Comparison of ENCODE assay signal across 23 cellular contexts in the genomic region with DNA sequence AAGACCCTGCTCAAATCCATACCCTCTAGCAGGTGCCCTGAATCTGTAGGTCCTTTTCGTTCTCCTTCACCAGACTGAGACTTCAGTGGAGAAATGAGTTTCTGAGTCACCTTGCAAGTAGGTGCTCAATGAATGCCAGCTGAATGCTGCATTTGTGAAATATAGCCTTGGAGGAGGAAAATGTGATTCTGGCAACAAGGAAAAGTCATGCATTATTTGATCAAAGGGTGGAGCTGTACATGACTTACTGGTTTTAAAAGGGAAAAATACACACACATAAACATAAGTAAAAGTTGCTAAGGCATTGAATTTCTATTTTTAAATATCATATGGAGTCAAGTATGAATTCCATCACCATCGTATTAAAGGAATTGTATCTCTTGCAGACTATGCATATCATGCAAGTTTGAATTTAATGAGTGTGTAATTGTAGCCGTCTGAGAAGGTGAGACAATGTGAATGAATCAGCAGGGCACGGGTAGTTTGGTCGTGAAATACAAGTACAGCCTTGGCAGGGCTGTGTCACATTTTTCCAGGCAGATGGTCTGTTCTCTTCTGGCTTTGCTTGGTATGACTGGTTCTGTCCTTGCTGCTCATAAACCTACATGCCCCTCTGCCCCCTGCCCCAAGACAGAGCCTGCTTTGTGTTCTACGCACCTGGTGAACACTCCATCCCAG.
DNase-seq lines count a peak whose midpoint lies in the region; ATAC-seq and TF ChIP-seq lines count a peak whose summit lies in the region.
"Had no signal": no experiment of that assay in that cellular context is flagged by ENCODE, and none has a peak within 500 bp of the region (broad histone marks: within the 10 kb centered on the region; RNA-seq: fewer than 3 reads in every experiment).

No MANE protein-coding gene starts in this region.

- no peak for TF ChIP-seq EP300 in sigmoid colon (IDR thresholded peaks at IDR 0.05)

- H3K4me3 ChIP-seq in epithelial cell of esophagus (ENCODE audit: low read length) (no peak overlapping the region), psoas muscle (no peak overlapping the region), sigmoid colon (no peak overlapping the region)
- H3K4me3 ChIP-seq: gastroesophageal sphincter had no signal

- DNase-seq in NCI-H460 (ENCODE audit: extremely low read depth, low read depth) (peak; percentile 34), epithelial cell of esophagus (ENCODE audit: low read depth) (peak; percentile 73), psoas muscle (no peak), sigmoid colon (no peak), AG20443 (ENCODE audit: low spot score) (no peak), cardiac septum (ENCODE audit: low spot score) (no peak)
- DNase-seq in activated effector memory CD4-positive, alpha-beta T cell treated with Interleukin-2 at 50 U/mL for 16 hours, result no peak
- DNase-seq: activated CD4-positive, alpha-beta T cell treated with anti-CD3 and anti-CD28 coated beads for 48 hours; activated CD8-positive, alpha-beta memory T cell treated with anti-CD3 and anti-CD28 coated beads, Interleukin-2, amount 10 ng/mL, durations not matched to agents 7 days and 5 days; activated naive CD8-positive, alpha-beta T cell treated with anti-CD3 and anti-CD28 coated beads, Interleukin-2, amount 10 ng/mL, durations not matched to agents 7 days and 5 days; CD4-positive, alpha-beta memory T cell; cortex of kidney; DMS79; H9; kidney; NCI-H1417; NCI-H748 treated with DMSO at 0.1 percent for 48 hours; nucleus accumbens; SHP77; substantia nigra; T-helper 1 cell had no signal

- H3K4me1 ChIP-seq in psoas muscle (peaks cover 5% of the 10 kb centered on the region), sigmoid colon (peaks cover 0 to 52% (median 41%) of the 10 kb centered on the region in 4 donors)

- no peak; the same call in 1 of the 2 replicates for TF ChIP-seq CTCF in C4-2B (conservative IDR thresholded peaks at IDR 0.05)
- no peak for TF ChIP-seq CTCF in epithelial cell of esophagus (IDR thresholded peaks at IDR 0.05; ENCODE audit: insufficient read depth, low read depth, low read length, missing control alignments)
- no peak for TF ChIP-seq CTCF in psoas muscle (IDR thresholded peaks at IDR 0.05)
- TF ChIP-seq CTCF in sigmoid colon (IDR thresholded peaks at IDR 0.05), result no peak

- peak in 3 of 4 donors; percentile 47 to 73 (median 67) for ATAC-seq in psoas muscle
- ATAC-seq: activated CD8-positive, alpha-beta memory T cell treated with anti-CD3 and anti-CD28 coated beads, Interleukin-2, amount 10 ng/mL, durations not matched to agents 7 days and 5 days; gastroesophageal sphincter had no signal

- H3K9me3 ChIP-seq in psoas muscle (no peaks in the 10 kb centered on the region), sigmoid colon (no peaks in the 10 kb centered on the region)
- H3K9me3 ChIP-seq: gastroesophageal sphincter had no signal

- no peaks in the 10 kb centered on the region for H3K36me3 ChIP-seq in psoas muscle (ENCODE audit: insufficient read depth in 1 of 2, low read depth in 1 of 2)
- H3K36me3 ChIP-seq in sigmoid colon, result no peaks in the 10 kb centered on the region
- H3K36me3 ChIP-seq: gastroesophageal sphincter had no signal

- 49 to 60% (median 53%) methylated on average over 6 of the region's 6 CpGs for WGBS in psoas muscle, 3 donors
- WGBS in sigmoid colon, 2 donors, result 44 to 82% methylated on average over 6 of the region's 6 CpGs

- H3K27me3 ChIP-seq in psoas muscle (ENCODE audit: insufficient read depth in 3 of 3, low read length in 2 of 3) (no peaks in the 10 kb centered on the region), sigmoid colon (no peaks in the 10 kb centered on the region)
- H3K27me3 ChIP-seq: gastroesophageal sphincter had no signal

- intact Hi-C loops in psoas muscle (cut with DNase I) (no loop called here), sigmoid colon (cut with DNase I) (no loop called here), cardiac septum (cut with DNase I) (no loop called here)

- H3K27ac ChIP-seq in C4-2B, result peak overlapping the region; percentile 55
- H3K27ac ChIP-seq in psoas muscle, result no peak overlapping the region
- peak overlapping the region in 2 of 4 donors; percentile 80 to 85 for H3K27ac ChIP-seq in sigmoid colon

- no peak for TF ChIP-seq POLR2A in sigmoid colon (IDR thresholded peaks at IDR 0.05)

Comparison
In these comparisons a context has a peak if more than half of its experiments do, and no peak if none do; other contexts are left out.
1. DNase-seq: peak in NCI-H460 (single experiment) and epithelial cell of esophagus (single experiment); none in psoas muscle (0 of 2), sigmoid colon (single experiment), AG20443 (single experiment), activated effector memory CD4-positive, alpha-beta T cell treated with Interleukin-2 at 50 U/mL for 16 hours (single experiment) and cardiac septum (single experiment).